10 cellular contexts compared by ENCODE assay signal in genomic region chr3:42057561-42058211, GRCh38. TPM values are rescaled to one million over a fixed set of nuclear protein-coding genes. Genes with fewer than 3 reads are reported as not detected.
DNase-seq lines count a peak whose midpoint lies in the region; ATAC-seq and TF ChIP-seq lines count a peak whose summit lies in the region.
"Had no signal": no experiment of that assay in that cellular context is flagged by ENCODE, and none has a peak within 500 bp of the region (broad histone marks: within the 10 kb centered on the region; RNA-seq: fewer than 3 reads in every experiment).

No MANE protein-coding gene starts in this region.

- H3K27me3 ChIP-seq in SU-DHL-6 (ENCODE audit: low read length): no peaks in the 10 kb centered on the region
- H3K27me3 ChIP-seq in uterus: no peaks in the 10 kb centered on the region

- H3K4me2 ChIP-seq in SU-DHL-6 (ENCODE audit: low read depth, low read length, poor library complexity, severe bottlenecking): peak overlapping the region; percentile 64

- H3K27ac ChIP-seq in SU-DHL-6 (ENCODE audit: low read depth, low read length): peak overlapping the region; percentile 81
- no peak overlapping the region for H3K27ac ChIP-seq in uterus
- H3K27ac ChIP-seq: 22Rv1 had no signal

- H3K4me1 ChIP-seq in uterus: no peaks in the 10 kb centered on the region

- H3K36me3 ChIP-seq in SU-DHL-6 (ENCODE audit: low read length) (0 out of 2 replicates have a peak, but pooled peaks cover 4% of the 10 kb centered on the region), uterus (no peaks in the 10 kb centered on the region)

- H3K27me3 Mint-ChIP-seq in stimulated activated memory B cell treated with anti-CD40 and anti-IgM and Interleukin-4, amounts not matched to agents 10 μg/mL and 1 μg/mL and 100 μg/mL, for 72 hours: no peaks in the 10 kb centered on the region

- H3K9me3 ChIP-seq in SU-DHL-6 (ENCODE audit: insufficient read depth, low read length): no peaks in the 10 kb centered on the region
- H3K9me3 ChIP-seq in uterus: no peaks in the 10 kb centered on the region

- peaks cover 14% of the 10 kb centered on the region for H3K36me3 Mint-ChIP-seq in stimulated activated memory B cell treated with anti-CD40 and anti-IgM and Interleukin-4, amounts not matched to agents 10 μg/mL and 1 μg/mL and 100 μg/mL, for 72 hours

- intact Hi-C loops in uterus (cut with DNase I; ENCODE audit: low total_unique reads): no loop called here

- H3K4me1 Mint-ChIP-seq in stimulated activated memory B cell treated with anti-CD40 and anti-IgM and Interleukin-4, amounts not matched to agents 10 μg/mL and 1 μg/mL and 100 μg/mL, for 72 hours: peaks cover 90% of the 10 kb centered on the region

- no peaks in the 10 kb centered on the region for H3K9me2 ChIP-seq in SU-DHL-6 (replicated peaks; ENCODE audit: insufficient read depth, low read length)

- peak; percentile 17 for DNase-seq in DMS 273 (lab: John Stamatoyannopoulos, UW; ENCODE audit: unreplicated experiment)
- DNase-seq in DMS 273 treated with DMSO at 0.1 percent for 48 hours (lab: John Stamatoyannopoulos, UW): no peak
- no peak for DNase-seq in stimulated activated CD8-positive, alpha-beta memory T cell treated with anti-CD3 and anti-CD28 coated beads, Interleukin-4, amount 100 ng/mL, for 48 hours
- no peak for DNase-seq in uterus
- no peak for DNase-seq in activated CD4-positive, alpha-beta T cell treated with anti-CD3 and anti-CD28 coated beads for 4 hours
- DNase-seq: activated CD4-positive, alpha-beta T cell treated with anti-CD3 and anti-CD28 coated beads, Interleukin-2, amount 50 U/mL, for 1 hour had no signal

- H3K27ac Mint-ChIP-seq in stimulated activated memory B cell treated with anti-CD40 and anti-IgM and Interleukin-4, amounts not matched to agents 10 μg/mL and 1 μg/mL and 100 μg/mL, for 72 hours: peak overlapping the region; percentile 91

- H3K9me3 Mint-ChIP-seq in stimulated activated memory B cell treated with anti-CD40 and anti-IgM and Interleukin-4, amounts not matched to agents 10 μg/mL and 1 μg/mL and 100 μg/mL, for 72 hours: peaks cover 3% of the 10 kb centered on the region

- H3K9ac ChIP-seq in SU-DHL-6 (ENCODE audit: low read length): peak overlapping the region; percentile 33

- H3K4me3 ChIP-seq in SU-DHL-6 (ENCODE audit: insufficient read depth, low read length, poor library complexity, severe bottlenecking) (peak overlapping the region; percentile 21), uterus (no peak overlapping the region)

- ATAC-seq in HG02852 (IDR thresholded peaks at IDR 0.05; ENCODE audit: unreplicated experiment): peak; percentile 79
- ATAC-seq in stimulated activated memory B cell treated with anti-CD40 and anti-IgM and Interleukin-4, amounts not matched to agents 10 μg/mL and 1 μg/mL and 100 μg/mL, for 72 hours: peak; percentile 90

- H4K20me1 ChIP-seq in SU-DHL-6 (ENCODE audit: low read depth, low read length): no peaks in the 10 kb centered on the region

- H3F3A ChIP-seq in SU-DHL-6 (ENCODE audit: insufficient read depth): peaks cover 35% of the 10 kb centered on the region

- H2AFZ ChIP-seq in SU-DHL-6 (ENCODE audit: low read depth, low read length, severe bottlenecking): no peak overlapping the region

- TF ChIP-seq CTCF in SU-DHL-6 (IDR thresholded peaks at IDR 0.05; ENCODE audit: insufficient read depth, low read length, poor library complexity, severe bottlenecking) (no peak), uterus (IDR thresholded peaks at IDR 0.05) (no peak)

- H3K79me2 ChIP-seq in SU-DHL-6 (ENCODE audit: insufficient read depth, low read length): peaks cover 94% of the 10 kb centered on the region

- H3K4me3 Mint-ChIP-seq in stimulated activated memory B cell treated with anti-CD40 and anti-IgM and Interleukin-4, amounts not matched to agents 10 μg/mL and 1 μg/mL and 100 μg/mL, for 72 hours: peak overlapping the region; percentile 60

- TF ChIP-seq POLR2A in uterus (IDR thresholded peaks at IDR 0.05): no peak

RNA-seq across cellular contexts. Expression of gene TRAK1, which starts 33.5 kb away (rescaled TPM):
- 10 to 100 TPM; 14.3 to 37.5 (median 21.4) TPM for total RNA-seq in uterus
